1 cellular context compared by ENCODE assay signal in genomic region chr1:155858805-155859233, GRCh38.
TF ChIP-seq lines count a peak whose summit lies in the region.

No MANE protein-coding gene starts in this region.

TF ChIP-seq in K562, 482 proteins besides CTCF, POLR2A, EP300 and RAD21 (continued from another document):
- TF ChIP-seq E2F4 (CRISPR knock-in tag; IDR thresholded peaks at IDR 0.05; ENCODE audit: low read depth) = no peak
- no peak for TF ChIP-seq LEF1 (IDR thresholded peaks at IDR 0.05)
- no peak for TF ChIP-seq NFXL1 (CRISPR knock-in tag; IDR thresholded peaks at IDR 0.05)
- TF ChIP-seq RAD51 (IDR thresholded peaks at IDR 0.05; ENCODE audit: borderline replicate concordance, low read depth) = no peak
- peak; percentile 90 for TF ChIP-seq BCOR (IDR thresholded peaks at IDR 0.05)
- TF ChIP-seq CREBBP (IDR thresholded peaks at IDR 0.05; ENCODE audit: low read depth, low read length) = no peak
- TF ChIP-seq RBM39 (optimal IDR thresholded peaks at IDR 0.05; ENCODE audit: low read depth, low read length) = no peak
- TF ChIP-seq KHSRP (IDR thresholded peaks at IDR 0.05) = no peak
- TF ChIP-seq ZNF316 (IDR thresholded peaks at IDR 0.05) = no peak
- TF ChIP-seq SRSF1 (IDR thresholded peaks at IDR 0.05; ENCODE audit: low read depth, low read length) = no peak
- no peak for TF ChIP-seq SMARCE1 (IDR thresholded peaks at IDR 0.05)
- no peak for TF ChIP-seq THRAP3 (IDR thresholded peaks at IDR 0.05; ENCODE audit: borderline replicate concordance)
TF ChIP-seq in K562: peak in this region for 24.
